ENCODE assay signal across 8 cellular contexts in the genomic region with DNA sequence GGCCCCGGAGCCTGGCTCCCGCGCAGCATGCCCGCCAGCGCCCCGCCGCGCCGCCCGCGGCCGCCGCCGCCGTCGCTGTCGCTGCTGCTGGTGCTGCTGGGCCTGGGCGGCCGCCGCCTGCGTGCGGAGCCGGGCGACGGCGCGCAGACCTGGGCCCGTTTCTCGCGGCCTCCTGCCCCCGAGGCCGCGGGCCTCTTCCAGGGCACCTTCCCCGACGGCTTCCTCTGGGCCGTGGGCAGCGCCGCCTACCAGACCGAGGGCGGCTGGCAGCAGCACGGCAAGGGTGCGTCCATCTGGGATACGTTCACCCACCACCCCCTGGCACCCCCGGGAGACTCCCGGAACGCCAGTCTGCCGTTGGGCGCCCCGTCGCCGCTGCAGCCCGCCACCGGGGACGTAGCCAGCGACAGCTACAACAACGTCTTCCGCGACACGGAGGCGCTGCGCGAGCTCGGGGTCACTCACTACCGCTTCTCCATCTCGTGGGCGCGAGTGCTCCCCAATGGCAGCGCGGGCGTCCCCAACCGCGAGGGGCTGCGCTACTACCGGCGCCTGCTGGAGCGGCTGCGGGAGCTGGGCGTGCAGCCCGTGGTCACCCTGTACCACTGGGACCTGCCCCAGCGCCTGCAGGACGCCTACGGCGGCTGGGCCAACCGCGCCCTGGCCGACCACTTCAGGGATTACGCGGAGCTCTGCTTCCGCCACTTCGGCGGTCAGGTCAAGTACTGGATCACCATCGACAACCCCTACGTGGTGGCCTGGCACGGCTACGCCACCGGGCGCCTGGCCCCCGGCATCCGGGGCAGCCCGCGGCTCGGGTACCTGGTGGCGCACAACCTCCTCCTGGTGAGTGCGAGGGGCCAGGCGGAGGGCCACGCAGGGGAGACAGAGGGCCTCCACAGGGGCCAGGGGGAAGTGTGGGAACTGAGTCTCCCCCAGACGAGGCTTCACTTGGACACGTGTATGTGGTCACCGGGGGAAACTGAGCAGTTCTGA. TPM values are rescaled to one million over a fixed set of nuclear protein-coding genes. Genes with fewer than 3 reads are reported as not detected.
DNase-seq lines count a peak whose midpoint lies in the region; ATAC-seq, FAIRE-seq and TF ChIP-seq lines count a peak whose summit lies in the region.

A gene (plus strand): TSS at position 10 of the 996 bp plus-strand sequence. CDS start 18 bp downstream, at position 28.

- peaks cover 0 to 7% of the 10 kb centered on the region in 2 donors for H3K27me3 ChIP-seq in small intestine (ENCODE audit: control insufficient read depth in 2 of 2, insufficient read depth in 2 of 2, low read length in 2 of 2)

- H3K4me3 ChIP-seq in astrocyte of the cerebellum (ENCODE audit: low read depth, low read length) (peak within 1 kb of the TSS; percentile 32), small intestine (ENCODE audit: low read depth in 1 of 2, low read length in 2 of 2) (peak within 1 kb of the TSS; percentile 50 to 56)

- TF ChIP-seq CTCF in 22Rv1 (IDR thresholded peaks at IDR 0.05) (peak; percentile 6; the same call in 1 of the 2 replicates), astrocyte of the cerebellum (IDR thresholded peaks at IDR 0.05; ENCODE audit: low read depth, low read length, missing control alignments) (no peak)

- in situ Hi-C loops in astrocyte of the cerebellum (cut with HindIII; ENCODE audit: low sequenced_read_pairs), result no loop called here

- DNase-seq in astrocyte of the cerebellum (ENCODE audit: low read depth) (no peak), iPS-NIHi7 (ENCODE audit: extremely low spot score) (peak; percentile 56), small intestine (peak; percentile 19), SW 1271 (lab: John Stamatoyannopoulos, UW) (no peak), NCI-H1436 (lab: John Stamatoyannopoulos, UW) (no peak)

- H3K27ac ChIP-seq in 22Rv1, result no peak within 1 kb of the TSS
- peak within 1 kb of the TSS; percentile 74 to 79 for H3K27ac ChIP-seq in small intestine (ENCODE audit: low read depth in 1 of 2, low read length in 1 of 2)

- no peaks in the 10 kb centered on the region for H3K36me3 ChIP-seq in small intestine (ENCODE audit: control insufficient read depth in 2 of 2, insufficient read depth in 2 of 2, low read length in 2 of 2)

- ATAC-seq in GM18517 (IDR thresholded peaks at IDR 0.05; ENCODE audit: unreplicated experiment) (peak; percentile 35), HG03460 (IDR thresholded peaks at IDR 0.05; ENCODE audit: unreplicated experiment) (peak; percentile 38)

- H3K9me3 ChIP-seq in small intestine (ENCODE audit: control insufficient read depth, low read depth), result no peaks in the 10 kb centered on the region

- no peaks in the 10 kb centered on the region for H3K4me1 ChIP-seq in small intestine (ENCODE audit: control insufficient read depth in 2 of 2, insufficient read depth in 1 of 2, low read depth in 1 of 2, low read length in 1 of 2)

- 1 to 3% (median 2%) methylated on average over 65 to 109 of the region's 109 CpGs for WGBS in small intestine, 3 donors

- no peak for FAIRE-seq in small intestine (lab: Jason Lieb, UNC)

RNA-seq across cellular contexts. Expression of the gene that starts here (rescaled TPM):
- polyA plus RNA-seq in small intestine, result 1 to 10 TPM in 1 of 3 donors, under 1 TPM in 2; 0.67 to 3.2 (median 0.81) TPM

Comparison
In these comparisons a context has a peak if more than half of its experiments do, and no peak if none do; other contexts are left out.
1. DNase-seq: peak in iPS-NIHi7 (single experiment) and small intestine (single experiment); none in astrocyte of the cerebellum (single experiment), SW 1271 (0 of 2) and NCI-H1436 (single experiment).